Comparison of ENCODE assay signal across 13 cellular contexts in genomic region chr3:4355401-4356224, GRCh38. TPM values are rescaled to one million over a fixed set of nuclear protein-coding genes. Genes with fewer than 3 reads are reported as not detected.
DNase-seq lines count a peak whose midpoint lies in the region; ATAC-seq, FAIRE-seq and TF ChIP-seq lines count a peak whose summit lies in the region.
"Had no signal": no experiment of that assay in that cellular context is flagged by ENCODE, and none has a peak within 500 bp of the region (broad histone marks: within the 10 kb centered on the region; RNA-seq: fewer than 3 reads in every experiment).

No MANE protein-coding gene starts in this region.

- H3K4me3 ChIP-seq in CD8-positive, alpha-beta T cell (ENCODE audit: low read depth, low read length): no peak overlapping the region
- no peak overlapping the region for H3K4me3 ChIP-seq in mucosa of descending colon
- H3K4me3 ChIP-seq: BLaER1 treated with 17β-estradiol and CSF1 and Interleukin-3, amounts not matched to agents 10 nM and 100 nM; GM23338 had no signal

- H3K9me3 Mint-ChIP-seq in CD8-positive, alpha-beta T cell: no peaks in the 10 kb centered on the region
- H3K9me3 Mint-ChIP-seq: GM23338; IgD-negative memory B cell; stimulated activated effector memory CD8-positive, alpha-beta T cell treated with anti-CD3 and anti-CD28 coated beads, Interleukin-12 subunit alpha, Interleukin-12 subunit beta, amount 100 ng/mL, for 72 hours had no signal

- no peaks in the 10 kb centered on the region for H3K27me3 ChIP-seq in CD8-positive, alpha-beta T cell (ENCODE audit: insufficient read depth, low read length)
- H3K27me3 ChIP-seq: BLaER1 treated with 17β-estradiol and CSF1 and Interleukin-3, amounts not matched to agents 10 nM and 100 nM had no signal

- no peak for DNase-seq in CD8-positive, alpha-beta T cell
- peak; percentile 64 for DNase-seq in NCI-H1105 treated with DMSO at 0.1 percent for 48 hours (lab: John Stamatoyannopoulos, UW)
- DNase-seq in foreskin melanocyte: peak; percentile 58
- DNase-seq in mucosa of descending colon: peak in 1 of 3 donors; percentile 39
- no peak for DNase-seq in OCI-M2 (lab: John Stamatoyannopoulos, UW; ENCODE audit: unreplicated experiment)
- DNase-seq in GM12891 (ENCODE audit: insufficient read length, low spot score): no peak
- DNase-seq in activated CD4-positive, alpha-beta T cell treated with anti-CD3 and anti-CD28 coated beads for 48 hours: no peak
- DNase-seq: NCI-H187 treated with DMSO at 0.1 percent for 48 hours had no signal

- no peaks in the 10 kb centered on the region for H3K27me3 Mint-ChIP-seq in CD8-positive, alpha-beta T cell (ENCODE audit: low read depth)
- H3K27me3 Mint-ChIP-seq: IgD-negative memory B cell had no signal

- intact Hi-C loops in CD8-positive, alpha-beta T cell (cut with DNase I, micrococcal nuclease): loop anchor here in 1 of 2 experiments (10.0 kb wide), 1 partner anchor 79 kb away; no protein-coding TSS in a partner anchor
- intact Hi-C loops in mucosa of descending colon (cut with DNase I, micrococcal nuclease): no loop called here

- no peak overlapping the region for H3K27ac ChIP-seq in CD8-positive, alpha-beta T cell (ENCODE audit: low read depth, low read length)
- H3K27ac ChIP-seq: BLaER1 treated with 17β-estradiol and CSF1 and Interleukin-3, amounts not matched to agents 10 nM and 100 nM had no signal

- H3K36me3 ChIP-seq in CD8-positive, alpha-beta T cell (ENCODE audit: insufficient read depth, low read length): no peaks in the 10 kb centered on the region
- no peaks in the 10 kb centered on the region for H3K36me3 ChIP-seq in mucosa of descending colon (ENCODE audit: low read depth)

- POLR2A ChIA-PET in CD8-positive, alpha-beta T cell (lab: Charles Lee): no interaction called here

- H3K4me1 Mint-ChIP-seq in CD8-positive, alpha-beta T cell (ENCODE audit: low read depth): peaks cover 14% of the 10 kb centered on the region
- H3K4me1 Mint-ChIP-seq: GM23338 had no signal

- peaks cover 6% of the 10 kb centered on the region for H3K36me3 Mint-ChIP-seq in CD8-positive, alpha-beta T cell

- CTCF ChIA-PET in CD8-positive, alpha-beta T cell (lab: Charles Lee): interaction anchor here (1.0 to 1.2 kb wide), 2 partner anchors 18 to 278 kb away, joined by 3 read pairs; no protein-coding TSS in a partner anchor

- H3K9me3 ChIP-seq in CD8-positive, alpha-beta T cell (ENCODE audit: low read length): no peaks in the 10 kb centered on the region
- H3K9me3 ChIP-seq in mucosa of descending colon: no peaks in the 10 kb centered on the region
- H3K9me3 ChIP-seq: BLaER1 treated with 17β-estradiol and CSF1 and Interleukin-3, amounts not matched to agents 10 nM and 100 nM had no signal

- peak overlapping the region; percentile 37 for H3K27ac Mint-ChIP-seq in CD8-positive, alpha-beta T cell
- H3K27ac Mint-ChIP-seq: GM23338; IgD-negative memory B cell; stimulated activated effector memory CD8-positive, alpha-beta T cell treated with anti-CD3 and anti-CD28 coated beads, Interleukin-12 subunit alpha, Interleukin-12 subunit beta, amount 100 ng/mL, for 72 hours had no signal

- H3K4me3 Mint-ChIP-seq in CD8-positive, alpha-beta T cell: no peak overlapping the region
- H3K4me3 Mint-ChIP-seq: GM23338; IgD-negative memory B cell; stimulated activated effector memory CD8-positive, alpha-beta T cell treated with anti-CD3 and anti-CD28 coated beads, Interleukin-12 subunit alpha, Interleukin-12 subunit beta, amount 100 ng/mL, for 72 hours had no signal

- TF ChIP-seq POLR2A in GM12891 (IDR thresholded peaks at IDR 0.05; ENCODE audit: low read depth, low read length): no peak

- no peak for TF ChIP-seq CTCF in CD8-positive, alpha-beta T cell (IDR thresholded peaks at IDR 0.05)
- TF ChIP-seq CTCF in mucosa of descending colon (IDR thresholded peaks at IDR 0.05): no peak

- no peak for FAIRE-seq in GM12891 (lab: Jason Lieb, UNC)

- ATAC-seq in CD8-positive, alpha-beta T cell: no peak
- ATAC-seq in mucosa of descending colon (peak; percentile 67), GM21825 (IDR thresholded peaks at IDR 0.05; ENCODE audit: unreplicated experiment) (no peak)
- ATAC-seq: GM23338; stimulated activated effector memory CD8-positive, alpha-beta T cell treated with anti-CD3 and anti-CD28 coated beads, Interleukin-12 subunit alpha, Interleukin-12 subunit beta, amount 100 ng/mL, for 72 hours had no signal

- H3K4me1 ChIP-seq in CD8-positive, alpha-beta T cell (ENCODE audit: insufficient read depth, low read length): no peaks in the 10 kb centered on the region
- no peaks in the 10 kb centered on the region for H3K4me1 ChIP-seq in mucosa of descending colon (ENCODE audit: low read depth)

TF ChIP-seq in GM12891, 5 proteins besides CTCF, POLR2A, EP300 and RAD21:
- no peak for TF ChIP-seq TAF1 (IDR thresholded peaks at IDR 0.05; ENCODE audit: low read depth, low read length)

RNA-seq across cellular contexts. Expression of gene SETMAR, which starts 52.4 kb away (rescaled TPM):
- total RNA-seq in CD8-positive, alpha-beta T cell: 1 to 10 TPM; 8.4 to 9.8 TPM
- total RNA-seq in mucosa of descending colon: 10 to 100 TPM; 11.3 to 15.4 (median 13.2) TPM
- polyA plus RNA-seq in GM12891 (2012; ENCODE audit: low read depth, missing spikeins): 10.6 TPM

Comparison
In these comparisons a context has a peak if more than half of its experiments do, and no peak if none do; other contexts are left out.
1. DNase-seq: peak in NCI-H1105 treated with DMSO at 0.1 percent for 48 hours (single experiment) and foreskin melanocyte (single experiment); none in CD8-positive, alpha-beta T cell (0 of 7), OCI-M2 (single experiment), GM12891 (single experiment) and activated CD4-positive, alpha-beta T cell treated with anti-CD3 and anti-CD28 coated beads for 48 hours (single experiment).